In the genomic region with DNA sequence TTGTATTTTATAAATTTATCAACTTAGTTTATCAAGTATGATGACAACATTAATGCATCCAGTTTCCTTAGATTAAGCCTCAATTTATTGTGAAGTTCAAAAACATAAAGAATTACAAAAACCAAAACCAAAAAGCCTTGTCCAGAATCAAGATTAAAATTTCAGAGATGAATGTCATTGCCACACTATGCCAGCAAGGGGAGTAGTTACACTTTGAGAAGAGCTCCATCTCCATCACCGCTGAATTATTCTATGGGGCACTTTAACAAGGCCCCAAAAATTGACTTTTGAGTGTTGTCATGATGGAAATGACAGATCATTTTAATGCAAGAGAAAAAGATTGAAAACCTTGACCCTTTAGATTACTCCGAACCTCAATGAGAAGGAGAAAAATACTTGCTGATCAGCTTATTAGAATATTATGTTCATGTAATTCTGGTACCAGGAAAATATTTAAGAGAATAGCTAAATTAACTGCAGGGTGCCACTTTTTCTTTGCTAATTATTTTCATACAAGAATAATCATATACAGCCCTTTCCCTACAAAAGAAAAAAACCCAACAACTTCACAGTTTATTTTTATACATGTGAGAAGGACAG, we compare ENCODE assay signal across 8 cellular contexts.
DNase-seq lines count a peak whose midpoint lies in the region; ATAC-seq and TF ChIP-seq lines count a peak whose summit lies in the region.

No MANE protein-coding gene starts in this region.

- DNase-seq in NCI-H510A treated with DMSO at 0.1 percent for 48 hours (lab: John Stamatoyannopoulos, UW) = peak; percentile 36
- no peak for DNase-seq in NCI-H510A (lab: John Stamatoyannopoulos, UW)
- peak; percentile 24 for DNase-seq in NCI-H1694 treated with DMSO at 0.1 percent for 48 hours (lab: John Stamatoyannopoulos, UW)
- no peak for DNase-seq in colonic mucosa
- no peak for DNase-seq in retinal pigment epithelial cell (ENCODE audit: low read depth)
- DNase-seq in suprapubic skin (ENCODE audit: low spot score in 2 of 2) = no peak
- DNase-seq in cerebellar nuclear complex (lab: John Stamatoyannopoulos, UW) = no peak

- H3K9me3 ChIP-seq in colonic mucosa (no peaks in the 10 kb centered on the region), suprapubic skin (no peaks in the 10 kb centered on the region)

- H3K36me3 ChIP-seq in colonic mucosa = no peaks in the 10 kb centered on the region
- no peaks in the 10 kb centered on the region for H3K36me3 ChIP-seq in suprapubic skin

- H3K9ac ChIP-seq in colonic mucosa (ENCODE audit: low read depth in 2 of 2, low read length in 2 of 2) = no peak overlapping the region

- TF ChIP-seq CTCF in colonic mucosa (IDR thresholded peaks at IDR 0.05) (peak; percentile 27), retinal pigment epithelial cell (conservative IDR thresholded peaks at IDR 0.05; ENCODE audit: low read depth, low read length) (peak; percentile 68), suprapubic skin (IDR thresholded peaks at IDR 0.05) (peak in 1 of 2 donors; percentile 42)

- no peak for TF ChIP-seq POLR2A in suprapubic skin (IDR thresholded peaks at IDR 0.05)

- H3K4me1 ChIP-seq in colonic mucosa (no peaks in the 10 kb centered on the region), suprapubic skin (no peaks in the 10 kb centered on the region)

- 64% methylated on average over 2 of the region's 2 CpGs for WGBS in suprapubic skin

- ATAC-seq in GM21737 (IDR thresholded peaks at IDR 0.05; ENCODE audit: unreplicated experiment) = no peak

- no peak overlapping the region for H3K27ac ChIP-seq in colonic mucosa
- H3K27ac ChIP-seq in suprapubic skin = no peak overlapping the region

- no peak for TF ChIP-seq EP300 in suprapubic skin (IDR thresholded peaks at IDR 0.05)

- H3K27me3 ChIP-seq in colonic mucosa = no peaks in the 10 kb centered on the region
- no peaks in the 10 kb centered on the region for H3K27me3 ChIP-seq in suprapubic skin

- intact Hi-C loops in colonic mucosa (cut with DNase I) = loop anchor here (5.0 kb wide), 1 partner anchor 584 kb away; no protein-coding TSS in a partner anchor

- H3K4me3 ChIP-seq in colonic mucosa (no peak overlapping the region), retinal pigment epithelial cell (ENCODE audit: low read length) (no peak overlapping the region), suprapubic skin (no peak overlapping the region)

Comparison
In these comparisons a context has a peak if more than half of its experiments do, and no peak if none do; other contexts are left out.
1. DNase-seq: peak in NCI-H510A treated with DMSO at 0.1 percent for 48 hours (single experiment) and NCI-H1694 treated with DMSO at 0.1 percent for 48 hours (single experiment); none in NCI-H510A (single experiment), colonic mucosa (single experiment), retinal pigment epithelial cell (single experiment), suprapubic skin (0 of 2) and cerebellar nuclear complex (0 of 2).